8 cellular contexts compared by ENCODE assay signal in the genomic region with DNA sequence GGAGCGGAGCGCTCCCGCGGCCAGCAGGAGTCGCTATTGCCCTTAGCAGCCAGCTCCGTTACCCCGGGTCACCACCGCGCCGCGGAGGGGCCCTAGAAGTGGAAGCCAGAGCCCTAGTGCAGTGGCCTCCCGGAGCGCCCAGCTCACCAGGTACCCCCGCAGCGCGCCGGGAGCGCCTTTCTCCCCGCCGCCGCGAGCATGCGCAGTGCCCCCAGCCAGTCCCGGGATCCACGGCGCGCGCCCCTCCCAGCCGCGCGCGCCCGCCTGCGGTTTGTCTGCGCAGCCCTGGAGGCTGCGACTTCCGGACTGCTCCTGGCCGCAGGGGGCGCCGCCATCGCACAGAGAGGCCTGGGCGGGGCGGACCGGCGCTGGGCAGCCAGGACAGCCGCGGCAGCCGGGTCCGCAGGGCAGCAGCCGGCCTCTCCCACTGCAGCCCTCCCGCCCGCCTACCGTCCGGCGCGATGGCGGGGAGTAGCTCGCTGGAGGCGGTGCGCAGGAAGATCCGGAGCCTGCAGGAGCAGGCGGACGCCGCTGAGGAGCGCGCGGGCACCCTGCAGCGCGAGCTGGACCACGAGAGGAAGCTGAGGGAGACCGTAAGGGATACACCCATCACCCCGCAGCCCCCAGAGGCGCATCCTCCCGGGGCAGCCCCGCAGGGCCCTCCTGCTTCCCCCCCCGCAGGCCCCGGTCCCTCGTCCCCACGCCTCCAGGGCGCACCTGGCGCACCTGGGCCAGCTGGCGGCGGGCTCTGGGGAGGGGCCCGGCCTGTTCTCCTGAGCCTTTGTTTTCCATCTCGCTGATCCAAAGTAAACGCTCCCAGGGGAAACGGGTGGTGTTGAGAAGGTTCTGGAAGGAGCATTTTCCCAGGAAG. TPM values are rescaled to one million over a fixed set of nuclear protein-coding genes. Genes with fewer than 3 reads are reported as not detected.
A peak's percentile ranks its signal among the peaks of the same experiment; 100 is the strongest.
DNase-seq lines count a peak whose midpoint lies in the region; ATAC-seq and TF ChIP-seq lines count a peak whose summit lies in the region.

No MANE protein-coding gene starts in this region.

- H3K9me2 ChIP-seq in GM23338 (ENCODE audit: insufficient read depth) (no peaks in the 10 kb centered on the region), neural cell (ENCODE audit: insufficient read depth, low read length) (no peaks in the 10 kb centered on the region)

- peaks cover 57% of the 10 kb centered on the region for H3K79me2 ChIP-seq in GM23338 (replicated peaks; ENCODE audit: insufficient read depth)
- H3K79me2 ChIP-seq in neural cell (replicated peaks; ENCODE audit: insufficient read depth, low read length): peaks cover 76% of the 10 kb centered on the region

- H2AFZ ChIP-seq in GM23338: no peak overlapping the region
- H2AFZ ChIP-seq in neural cell (ENCODE audit: low read depth, low read length): peak overlapping the region; percentile 63

- ATAC-seq in GM23338: peak; percentile 65
- ATAC-seq in stimulated activated naive CD8-positive, alpha-beta T cell treated with anti-CD3 and anti-CD28 coated beads, Interleukin-15, amount 100 ng/mL, for 72 hours: peak; percentile 91

- peaks cover 21% of the 10 kb centered on the region; the same call in 1 of the 2 replicates for H3K36me3 ChIP-seq in GM23338 (ENCODE audit: insufficient read depth)
- no peaks in the 10 kb centered on the region for H3K36me3 ChIP-seq in neural cell (ENCODE audit: insufficient read depth, low read length)

- peaks cover 53% of the 10 kb centered on the region for H3K4me1 ChIP-seq in GM23338 (ENCODE audit: insufficient read depth)

- H3F3A ChIP-seq in GM23338 (replicated peaks; ENCODE audit: low read depth): peaks cover 22% of the 10 kb centered on the region
- H3F3A ChIP-seq in neural cell (ENCODE audit: insufficient read depth, low read length, poor library complexity, severe bottlenecking): no peaks in the 10 kb centered on the region

- peak; percentile 84 for TF ChIP-seq RAD21 in neural cell (conservative IDR thresholded peaks at IDR 0.05)

- peaks cover 27% of the 10 kb centered on the region; the same call in 1 of the 2 replicates for H4K20me1 ChIP-seq in GM23338 (replicated peaks; ENCODE audit: insufficient read depth)
- H4K20me1 ChIP-seq in neural cell (ENCODE audit: insufficient read depth): peaks cover 4% of the 10 kb centered on the region

- H3K4me3 Mint-ChIP-seq in GM23338: peak overlapping the region; percentile 85
- peak overlapping the region; percentile 97 to 98 for H3K4me3 Mint-ChIP-seq in stimulated activated naive CD8-positive, alpha-beta T cell treated with anti-CD3 and anti-CD28 coated beads, Interleukin-15, amount 100 ng/mL, for 72 hours

- peak; percentile 76 to 82 for TF ChIP-seq CTCF in GM23338 (conservative IDR thresholded peaks at IDR 0.05; ENCODE audit: low read depth in 2 of 2)
- peak; percentile 98 for TF ChIP-seq CTCF in fibroblast of the aortic adventitia (IDR thresholded peaks at IDR 0.05; ENCODE audit: insufficient read depth, low read length)
- TF ChIP-seq CTCF in neural cell (IDR thresholded peaks at IDR 0.05; ENCODE audit: poor library complexity, severe bottlenecking): peak; percentile 99

- H3K27me3 ChIP-seq in GM23338 (ENCODE audit: insufficient read depth) (no peaks in the 10 kb centered on the region), neural cell (ENCODE audit: insufficient read depth, low read depth, low read length) (peaks cover 9% of the 10 kb centered on the region)

- H3K9ac ChIP-seq in neural cell (ENCODE audit: low read length): peak overlapping the region; percentile 86

- peak; percentile 98 for DNase-seq in Daoy (ENCODE audit: low read depth)
- peak; percentile 96 for DNase-seq in GM23338 (ENCODE audit: low spot score)
- peak; percentile 57 to 62 for DNase-seq in Kasumi-1 (lab: John Stamatoyannopoulos, UW)
- DNase-seq in RPMI8226: peak; percentile 95
- peak; percentile 79 for DNase-seq in activated T-helper 9 cell treated with anti-CD3 and anti-CD28 coated beads, Interleukin-2, amount 50 U/mL, for 16 hours (ENCODE audit: low read depth)
- peak; percentile 91 for DNase-seq in fibroblast of the aortic adventitia (ENCODE audit: low read depth)
- peak; percentile 89 to 90 for DNase-seq in stimulated activated naive CD8-positive, alpha-beta T cell treated with anti-CD3 and anti-CD28 coated beads, Interleukin-15, amount 100 ng/mL, for 72 hours

- H3K27me3 Mint-ChIP-seq in GM23338 (ENCODE audit: insufficient read depth, low read depth, poor library complexity): peaks cover 39% of the 10 kb centered on the region
- H3K27me3 Mint-ChIP-seq in stimulated activated naive CD8-positive, alpha-beta T cell treated with anti-CD3 and anti-CD28 coated beads, Interleukin-15, amount 100 ng/mL, for 72 hours: peaks cover 46% of the 10 kb centered on the region

- H3K4me3 ChIP-seq in GM23338 (peak overlapping the region; percentile 85), fibroblast of the aortic adventitia (ENCODE audit: low read depth, low read length) (peak overlapping the region; percentile 83), neural cell (ENCODE audit: low read length) (peak overlapping the region; percentile 91)

- no peaks in the 10 kb centered on the region; the same call in 2 of the 3 replicates for H3K9me3 Mint-ChIP-seq in GM23338
- no peaks in the 10 kb centered on the region for H3K9me3 Mint-ChIP-seq in stimulated activated naive CD8-positive, alpha-beta T cell treated with anti-CD3 and anti-CD28 coated beads, Interleukin-15, amount 100 ng/mL, for 72 hours

- peaks cover 80% of the 10 kb centered on the region for H3K4me1 Mint-ChIP-seq in GM23338
- H3K4me1 Mint-ChIP-seq in stimulated activated naive CD8-positive, alpha-beta T cell treated with anti-CD3 and anti-CD28 coated beads, Interleukin-15, amount 100 ng/mL, for 72 hours: peaks cover 33% of the 10 kb centered on the region

- H3K27ac ChIP-seq in GM23338 (ENCODE audit: low read depth) (peak overlapping the region; percentile 78), neural cell (ENCODE audit: low read length) (peak overlapping the region; percentile 71)

- H3K36me3 Mint-ChIP-seq in GM23338 (ENCODE audit: low read depth): peaks cover 84% of the 10 kb centered on the region

- TF ChIP-seq EP300 in neural cell (conservative IDR thresholded peaks at IDR 0.05; ENCODE audit: poor library complexity, severe bottlenecking): peak; percentile 65

- H3K4me2 ChIP-seq in GM23338 (peak overlapping the region; percentile 93), neural cell (ENCODE audit: low read length) (peak overlapping the region; percentile 83)

- H3K9me3 ChIP-seq in neural cell (ENCODE audit: low read length): no peaks in the 10 kb centered on the region

- peak overlapping the region; percentile 85; the same call in 1 of the 2 replicates for H3K27ac Mint-ChIP-seq in GM23338
- H3K27ac Mint-ChIP-seq in stimulated activated naive CD8-positive, alpha-beta T cell treated with anti-CD3 and anti-CD28 coated beads, Interleukin-15, amount 100 ng/mL, for 72 hours: peak overlapping the region; percentile 73 to 82

TF ChIP-seq in GM23338, 12 proteins besides CTCF, POLR2A, EP300 and RAD21:
- no peak for TF ChIP-seq ZNF114 (CRISPR knock-in tag; IDR thresholded peaks at IDR 0.05)
- TF ChIP-seq STAT1 (IDR thresholded peaks at IDR 0.05; ENCODE audit: unreplicated experiment): peak; percentile 41
- peak; percentile 3; the same call in 1 of the 2 replicates for TF ChIP-seq NANOG (IDR thresholded peaks at IDR 0.05; ENCODE audit: borderline replicate concordance)
- peak; percentile 23; the same call in 1 of the 2 replicates for TF ChIP-seq CREB1 (CRISPR knock-in tag; IDR thresholded peaks at IDR 0.05; ENCODE audit: low read depth)
- TF ChIP-seq EZH2 (IDR thresholded peaks at IDR 0.05; ENCODE audit: low read depth, unreplicated experiment): no peak
- TF ChIP-seq POLR2AphosphoS5 (IDR thresholded peaks at IDR 0.05; ENCODE audit: low read depth): peak; percentile 97
- peak; percentile 68 for TF ChIP-seq ETS1 (IDR thresholded peaks at IDR 0.05)
TF ChIP-seq in GM23338: peak in this region for 5.

TF ChIP-seq in neural cell, 6 proteins besides CTCF, POLR2A, EP300 and RAD21:
- TF ChIP-seq MXI1 (conservative IDR thresholded peaks at IDR 0.05; ENCODE audit: poor library complexity, severe bottlenecking): peak; percentile 60
- TF ChIP-seq TAF1 (IDR thresholded peaks at IDR 0.05; ENCODE audit: low read depth): peak; percentile 69
- TF ChIP-seq, protein P1, sequence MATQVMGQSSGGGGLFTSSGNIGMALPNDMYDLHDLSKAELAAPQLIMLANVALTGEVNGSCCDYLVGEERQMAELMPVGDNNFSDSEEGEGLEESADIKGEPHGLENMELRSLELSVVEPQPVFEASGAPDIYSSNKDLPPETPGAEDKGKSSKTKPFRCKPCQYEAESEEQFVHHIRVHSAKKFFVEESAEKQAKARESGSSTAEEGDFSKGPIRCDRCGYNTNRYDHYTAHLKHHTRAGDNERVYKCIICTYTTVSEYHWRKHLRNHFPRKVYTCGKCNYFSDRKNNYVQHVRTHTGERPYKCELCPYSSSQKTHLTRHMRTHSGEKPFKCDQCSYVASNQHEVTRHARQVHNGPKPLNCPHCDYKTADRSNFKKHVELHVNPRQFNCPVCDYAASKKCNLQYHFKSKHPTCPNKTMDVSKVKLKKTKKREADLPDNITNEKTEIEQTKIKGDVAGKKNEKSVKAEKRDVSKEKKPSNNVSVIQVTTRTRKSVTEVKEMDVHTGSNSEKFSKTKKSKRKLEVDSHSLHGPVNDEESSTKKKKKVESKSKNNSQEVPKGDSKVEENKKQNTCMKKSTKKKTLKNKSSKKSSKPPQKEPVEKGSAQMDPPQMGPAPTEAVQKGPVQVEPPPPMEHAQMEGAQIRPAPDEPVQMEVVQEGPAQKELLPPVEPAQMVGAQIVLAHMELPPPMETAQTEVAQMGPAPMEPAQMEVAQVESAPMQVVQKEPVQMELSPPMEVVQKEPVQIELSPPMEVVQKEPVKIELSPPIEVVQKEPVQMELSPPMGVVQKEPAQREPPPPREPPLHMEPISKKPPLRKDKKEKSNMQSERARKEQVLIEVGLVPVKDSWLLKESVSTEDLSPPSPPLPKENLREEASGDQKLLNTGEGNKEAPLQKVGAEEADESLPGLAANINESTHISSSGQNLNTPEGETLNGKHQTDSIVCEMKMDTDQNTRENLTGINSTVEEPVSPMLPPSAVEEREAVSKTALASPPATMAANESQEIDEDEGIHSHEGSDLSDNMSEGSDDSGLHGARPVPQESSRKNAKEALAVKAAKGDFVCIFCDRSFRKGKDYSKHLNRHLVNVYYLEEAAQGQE (IDR thresholded peaks at IDR 0.05; ENCODE audit: borderline replicate concordance): peak; percentile 27
- no peak for TF ChIP-seq EZH2 (IDR thresholded peaks at IDR 0.05; ENCODE audit: borderline replicate concordance, insufficient read depth, low read length, poor library complexity, severe bottlenecking)
- peak; percentile 82 for TF ChIP-seq POLR2AphosphoS5 (IDR thresholded peaks at IDR 0.05)
- TF ChIP-seq SMC3 (conservative IDR thresholded peaks at IDR 0.05; ENCODE audit: poor library complexity): peak; percentile 82

RNA-seq across cellular contexts. Expression of gene TPM1, which starts 5.8 kb away (rescaled TPM):
- total RNA-seq in Daoy (2014; rRNA removed; shearing (Covaris generic)): 1,551 and 1,952 TPM in 2 replicates
- total RNA-seq in GM23338 (2014; rRNA removed; shearing (Covaris generic)): 412 and 449 TPM in 2 replicates
- polyA plus RNA-seq in GM23338 (2016; fragmentation: Nextera tagmentation; extraction: Ambion mirVana) (913 and 929 TPM in 2 replicates), neural cell (254 and 273 TPM in 2 replicates)
- total RNA-seq in fibroblast of the aortic adventitia (ENCODE audit: low replicate concordance): 261 and 746 TPM in 2 replicates
- 165 and 219 TPM in 2 replicates for polyA minus RNA-seq in neural cell

Comparison
In these comparisons a context has a peak if more than half of its experiments do, and no peak if none do; other contexts are left out.
1. Peak in every context shown above with its lines: DNase-seq, ATAC-seq, H3K4me3 ChIP-seq and H3K27ac ChIP-seq.